ENCODE assay signal across 1 cellular context in genomic region chr11:75430692-75431532, GRCh38.
A peak's percentile ranks its signal among the peaks of the same experiment; 100 is the strongest.
TF ChIP-seq lines count a peak whose summit lies in the region.

No MANE protein-coding gene starts in this region.

TF ChIP-seq in HEK293, 187 proteins besides CTCF, POLR2A, EP300 and RAD21 (continued from another document):
- TF ChIP-seq ZFP37 (tag by site-specific recombination; IDR thresholded peaks at IDR 0.05) (no peak), EGR2 (tag by site-specific recombination; IDR thresholded peaks at IDR 0.05; ENCODE audit: low read depth) (no peak), ZNF510 (tag by site-specific recombination; IDR thresholded peaks at IDR 0.05; ENCODE audit: insufficient replicate concordance) (no peak), KLF17 (tag by site-specific recombination; IDR thresholded peaks at IDR 0.05) (no peak), ZNF544 (tag by site-specific recombination; IDR thresholded peaks at IDR 0.05) (no peak), ZNF558 (tag by site-specific recombination; IDR thresholded peaks at IDR 0.05) (no peak), MZF1 (tag by site-specific recombination; IDR thresholded peaks at IDR 0.05; ENCODE audit: borderline replicate concordance) (no peak), BCL11A (tag by site-specific recombination; IDR thresholded peaks at IDR 0.05; ENCODE audit: low read depth) (no peak), KLF16 (tag by site-specific recombination; IDR thresholded peaks at IDR 0.05) (no peak), ZNF335 (tag by site-specific recombination; conservative IDR thresholded peaks at IDR 0.05) (0 out of 2 replicates have a peak, but pooled peaks have one; percentile 24)
